13 cellular contexts compared by ENCODE assay signal in the genomic region with DNA sequence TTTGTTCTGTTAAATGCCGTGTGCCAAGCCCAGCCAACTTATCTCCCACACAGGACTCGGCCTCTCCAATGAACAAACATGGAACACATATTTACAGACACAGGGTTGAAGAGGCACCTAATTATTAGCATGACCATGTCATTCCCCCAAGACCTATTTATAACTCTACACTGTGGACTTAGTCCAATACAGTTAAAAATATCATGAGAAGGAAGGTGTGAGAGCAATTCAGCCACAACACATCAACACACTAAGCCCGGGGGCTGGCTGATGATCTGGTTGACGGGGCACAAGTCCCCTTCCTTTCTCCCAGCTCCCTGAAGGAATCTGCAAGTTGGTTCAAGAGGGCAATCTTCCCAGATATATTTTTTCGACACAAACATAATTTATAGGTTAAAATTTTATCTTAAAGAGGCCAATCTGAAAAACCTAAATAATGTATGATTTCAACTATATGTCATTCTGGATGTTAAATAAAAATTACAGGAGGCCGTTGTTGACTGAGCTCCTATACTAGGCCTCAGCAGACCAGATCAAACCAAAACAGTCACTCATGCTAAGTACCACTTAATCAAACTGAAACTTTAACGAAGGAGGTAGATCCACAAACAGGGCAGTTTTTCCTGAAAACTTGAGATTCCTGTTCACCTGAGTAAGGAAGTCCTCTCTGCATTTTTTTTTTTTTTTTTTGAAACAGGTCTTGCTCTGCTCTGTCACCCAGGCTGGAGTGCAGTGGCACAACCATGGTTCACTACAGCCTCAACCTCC.
"Had no signal": no experiment of that assay in that cellular context is flagged by ENCODE, and none has a peak within 500 bp of the region (broad histone marks: within the 10 kb centered on the region; RNA-seq: fewer than 3 reads in every experiment).

No MANE protein-coding gene starts in this region.

- H3K4me3 ChIP-seq: colonic mucosa, neural progenitor cell, ovary, SJSA1, upper lobe of left lung had no signal

- H3K36me3 ChIP-seq: colonic mucosa, neural progenitor cell, ovary had no signal

- H3K9me3 ChIP-seq: colonic mucosa, ovary, SJSA1 had no signal

- H3K27ac Mint-ChIP-seq: activated naive CD4-positive, alpha-beta T cell treated with anti-CD3 and anti-CD28 coated beads for 36 hours; neural progenitor cell had no signal

- H3K4me3 Mint-ChIP-seq: activated CD8-positive, alpha-beta T cell treated with anti-CD3 and anti-CD28 coated beads, Interleukin-2, amount 10 ng/mL, durations not matched to agents 7 days and 5 days; activated naive CD4-positive, alpha-beta T cell treated with anti-CD3 and anti-CD28 coated beads for 36 hours; neural progenitor cell had no signal

- H3K4me1 ChIP-seq: colonic mucosa, foreskin keratinocyte, neural progenitor cell had no signal

- H3K4me1 Mint-ChIP-seq: neural progenitor cell had no signal

- DNase-seq: activated CD4-positive, alpha-beta T cell treated with anti-CD3 and anti-CD28 coated beads for 4 hours; activated CD8-positive, alpha-beta memory T cell treated with anti-CD3 and anti-CD28 coated beads, Interleukin-2, amount 50 U/mL, for 48 hours; activated CD8-positive, alpha-beta T cell treated with anti-CD3 and anti-CD28 coated beads, Interleukin-2, amount 10 ng/mL, durations not matched to agents 7 days and 5 days; activated naive CD4-positive, alpha-beta T cell treated with anti-CD3 and anti-CD28 coated beads for 36 hours; colonic mucosa; foreskin keratinocyte; ovary; small intestine; SW 1271; T1000; upper lobe of left lung had no signal

- ATAC-seq: activated CD8-positive, alpha-beta T cell treated with anti-CD3 and anti-CD28 coated beads, Interleukin-2, amount 10 ng/mL, durations not matched to agents 7 days and 5 days; foreskin keratinocyte had no signal

- H3K27ac ChIP-seq: colonic mucosa, foreskin keratinocyte, neural progenitor cell, ovary, SJSA1 had no signal

- H3K27me3 ChIP-seq: colonic mucosa, foreskin keratinocyte, neural progenitor cell, ovary, SJSA1, upper lobe of left lung had no signal
